In genomic region chr4:145937021-145937861, GRCh38 we compare ENCODE assay signal across 8 cellular contexts. TPM values are rescaled to one million over a fixed set of nuclear protein-coding genes. Genes with fewer than 3 reads are reported as not detected.
DNase-seq lines count a peak whose midpoint lies in the region; ATAC-seq, FAIRE-seq and TF ChIP-seq lines count a peak whose summit lies in the region.

No MANE protein-coding gene starts in this region.

- peak overlapping the region; percentile 92 to 95 (median 94) for H3K27ac ChIP-seq in Peyer's patch

- peaks cover 11% of the 10 kb centered on the region for H3K36me3 Mint-ChIP-seq in nephron progenitor cell (ENCODE audit: low read depth)

- H3K4me3 Mint-ChIP-seq in nephron progenitor cell = peak overlapping the region; percentile 92

- FAIRE-seq in GM12892 (lab: Jason Lieb, UNC) = peak; percentile 48

- peak overlapping the region; percentile 91 for H3K27ac Mint-ChIP-seq in nephron progenitor cell

- TF ChIP-seq POLR2A in GM12892 (IDR thresholded peaks at IDR 0.05; ENCODE audit: low read depth, low read length) = peak; percentile 35; the same call in 1 of the 2 replicates
- TF ChIP-seq POLR2A in Peyer's patch (IDR thresholded peaks at IDR 0.05) = peak; percentile 62 to 65

- H3K9me3 Mint-ChIP-seq in nephron progenitor cell = no peaks in the 10 kb centered on the region

- peak overlapping the region; percentile 52 to 85 (median 81) for H3K4me3 ChIP-seq in Peyer's patch
- H3K4me3 ChIP-seq in foreskin fibroblast (ENCODE audit: low read depth in 1 of 2, low read length in 2 of 2) = peak overlapping the region; percentile 60 to 92

- DNase-seq in GM12892 (ENCODE audit: insufficient read length) = peak; percentile 41
- peak; percentile 72 to 88 (median 87) for DNase-seq in Peyer's patch
- DNase-seq in activated gamma-delta T cell treated with Interleukin-2 at 50 U/mL for 16 hours = peak; percentile 38
- peak; percentile 46 to 78 for DNase-seq in foreskin fibroblast
- DNase-seq in nephron progenitor cell = peak; percentile 71
- DNase-seq in superior temporal gyrus (ENCODE audit: extremely low spot score) = peak; percentile 54
- DNase-seq in NCI-H187 treated with DMSO at 0.1 percent for 48 hours (lab: John Stamatoyannopoulos, UW) = no peak

- no peaks in the 10 kb centered on the region for H3K27me3 ChIP-seq in Peyer's patch

- H3K4me1 ChIP-seq in Peyer's patch = peaks cover 0 to 26% (median 0%) of the 10 kb centered on the region in 4 donors

- ATAC-seq in HG02870 (IDR thresholded peaks at IDR 0.05; ENCODE audit: unreplicated experiment) = peak; percentile 6

- TF ChIP-seq CTCF in Peyer's patch (IDR thresholded peaks at IDR 0.05) (peak in 1 of 6 experiments; percentile 11), foreskin fibroblast (IDR thresholded peaks at IDR 0.05; ENCODE audit: low read depth, low read length) (no peak), nephron progenitor cell (IDR thresholded peaks at IDR 0.05) (no peak)

- H3K27me3 Mint-ChIP-seq in nephron progenitor cell (ENCODE audit: low read depth, poor library complexity) = no peaks in the 10 kb centered on the region

- H3K4me1 Mint-ChIP-seq in nephron progenitor cell = peaks cover 56% of the 10 kb centered on the region

- no peaks in the 10 kb centered on the region for H3K9me3 ChIP-seq in Peyer's patch

- no peaks in the 10 kb centered on the region for H3K36me3 ChIP-seq in Peyer's patch

RNA-seq across cellular contexts. Expression of gene ZNF827, which starts 1.4 kb away (rescaled TPM):
- 17.9 TPM for polyA plus RNA-seq in GM12892 (2012; ENCODE audit: missing spikeins)
- 100 to 1,000 TPM in 1 of 4 donors, 10 to 100 TPM in 3; 46.3 to 206 (median 60.5) TPM for total RNA-seq in Peyer's patch
